Comparison of ENCODE assay signal across 1 cellular context in genomic region chr1:19206947-19207346, GRCh38.
TF ChIP-seq lines count a peak whose summit lies in the region.

No MANE protein-coding gene starts in this region.

TF ChIP-seq in GM23338, 12 proteins besides CTCF, POLR2A, EP300 and RAD21:
- no peak for TF ChIP-seq REST (IDR thresholded peaks at IDR 0.05; ENCODE audit: unreplicated experiment)
- TF ChIP-seq JUNB (IDR thresholded peaks at IDR 0.05; ENCODE audit: unreplicated experiment) = no peak
- no peak for TF ChIP-seq POLR2AphosphoS5 (IDR thresholded peaks at IDR 0.05; ENCODE audit: low read depth)
- TF ChIP-seq ETS1 (IDR thresholded peaks at IDR 0.05) = no peak
- no peak for TF ChIP-seq ZNF462 (CRISPR knock-in tag; IDR thresholded peaks at IDR 0.05)
- no peak for TF ChIP-seq CREB1 (CRISPR knock-in tag; IDR thresholded peaks at IDR 0.05; ENCODE audit: low read depth)
- TF ChIP-seq EZH2 (IDR thresholded peaks at IDR 0.05; ENCODE audit: low read depth, unreplicated experiment) = no peak
- TF ChIP-seq NANOG (IDR thresholded peaks at IDR 0.05; ENCODE audit: borderline replicate concordance) = no peak
- no peak for TF ChIP-seq STAT1 (IDR thresholded peaks at IDR 0.05; ENCODE audit: unreplicated experiment)
- no peak for TF ChIP-seq EZH2phosphoT487 (IDR thresholded peaks at IDR 0.05; ENCODE audit: unreplicated experiment)
- TF ChIP-seq ZNF114 (CRISPR knock-in tag; IDR thresholded peaks at IDR 0.05) = no peak
- no peak for TF ChIP-seq ZNF331 (CRISPR knock-in tag; IDR thresholded peaks at IDR 0.05; ENCODE audit: low read depth)
